In genomic region chr2:10384089-10384734, GRCh38 we compare ENCODE assay signal across 14 cellular contexts.
A peak's percentile ranks its signal among the peaks of the same experiment; 100 is the strongest.
DNase-seq lines count a peak whose midpoint lies in the region; ATAC-seq and TF ChIP-seq lines count a peak whose summit lies in the region.
"Had no signal": no experiment of that assay in that cellular context is flagged by ENCODE, and none has a peak within 500 bp of the region (broad histone marks: within the 10 kb centered on the region; RNA-seq: fewer than 3 reads in every experiment).

No MANE protein-coding gene starts in this region.

- H3K4me3 Mint-ChIP-seq in endodermal cell = no peak overlapping the region

- H3K4me3 ChIP-seq in left ventricle myocardium inferior (no peak overlapping the region), right atrium auricular region (no peak overlapping the region), endodermal cell (ENCODE audit: low read length) (no peak overlapping the region), MG63 (no peak overlapping the region), gastrocnemius medialis (no peak overlapping the region)
- H3K4me3 ChIP-seq: adrenal gland, GM12878, heart left ventricle, mucosa of descending colon had no signal

- H3K9me3 ChIP-seq in left ventricle myocardium inferior (replicated peaks) (no peaks in the 10 kb centered on the region), right atrium auricular region (no peaks in the 10 kb centered on the region), endodermal cell (ENCODE audit: control insufficient read depth, low read length) (no peaks in the 10 kb centered on the region), MG63 (no peaks in the 10 kb centered on the region), gastrocnemius medialis (no peaks in the 10 kb centered on the region)
- H3K9me3 ChIP-seq: adrenal gland, heart left ventricle, mucosa of descending colon had no signal

- no peak for ATAC-seq in left lobe of liver
- no peak for ATAC-seq in gastrocnemius medialis
- ATAC-seq: GM12878 had no signal

- peak overlapping the region; percentile 23 for H3K27ac Mint-ChIP-seq in endodermal cell

- H3K27me3 ChIP-seq in left ventricle myocardium inferior (ENCODE audit: low read depth) = no peaks in the 10 kb centered on the region
- no peaks in the 10 kb centered on the region for H3K27me3 ChIP-seq in right atrium auricular region
- no peaks in the 10 kb centered on the region for H3K27me3 ChIP-seq in endodermal cell (ENCODE audit: control insufficient read depth, insufficient read depth, low read length, poor library complexity, severe bottlenecking)
- no peaks in the 10 kb centered on the region for H3K27me3 ChIP-seq in MG63
- no peaks in the 10 kb centered on the region for H3K27me3 ChIP-seq in gastrocnemius medialis
- H3K27me3 ChIP-seq: adrenal gland, heart left ventricle had no signal

- no peak for TF ChIP-seq POLR2A in gastrocnemius medialis (IDR thresholded peaks at IDR 0.05)

- TF ChIP-seq CTCF in left ventricle myocardium inferior (IDR thresholded peaks at IDR 0.05; ENCODE audit: borderline replicate concordance) = no peak
- TF ChIP-seq CTCF in right atrium auricular region (IDR thresholded peaks at IDR 0.05) = no peak
- TF ChIP-seq CTCF in endodermal cell (conservative IDR thresholded peaks at IDR 0.05) = no peak
- TF ChIP-seq CTCF in gastrocnemius medialis (IDR thresholded peaks at IDR 0.05 in 4 of 5, conservative IDR thresholded peaks at IDR 0.05 in 1 of 5) = no peak

- H3K27me3 Mint-ChIP-seq in endodermal cell (ENCODE audit: insufficient read depth) = no peaks in the 10 kb centered on the region

- H3K9me3 Mint-ChIP-seq in endodermal cell = no peaks in the 10 kb centered on the region

- peaks cover 30% of the 10 kb centered on the region for H3K4me1 Mint-ChIP-seq in endodermal cell

- H3K36me3 ChIP-seq in left ventricle myocardium inferior (no peaks in the 10 kb centered on the region), right atrium auricular region (no peaks in the 10 kb centered on the region), endodermal cell (ENCODE audit: control insufficient read depth, insufficient read depth, low read length) (no peaks in the 10 kb centered on the region), MG63 (peaks cover 4% of the 10 kb centered on the region; the same call in 1 of the 2 replicates), gastrocnemius medialis (no peaks in the 10 kb centered on the region)
- H3K36me3 ChIP-seq: adrenal gland, heart left ventricle had no signal

- no peak overlapping the region for H3K9ac ChIP-seq in endodermal cell (ENCODE audit: extremely low read depth, low read length, poor library complexity, severe bottlenecking)

- intact Hi-C loops in left ventricle myocardium inferior (cut with micrococcal nuclease) (no loop called here), gastrocnemius medialis (cut with DNase I; ENCODE audit: low total_unique reads) (no loop called here)

- 88% methylated on average over 3 to 5 of the region's 6 CpGs for WGBS in endodermal cell (ENCODE audit: insufficient coverage in 1 of 2, insufficient read length in 1 of 2), 2 experiments

- H3K4me1 ChIP-seq in left ventricle myocardium inferior = peaks cover 78% of the 10 kb centered on the region
- H3K4me1 ChIP-seq in right atrium auricular region = peaks cover 0 to 54% of the 10 kb centered on the region in 2 donors
- peaks cover 3% of the 10 kb centered on the region for H3K4me1 ChIP-seq in endodermal cell (ENCODE audit: control insufficient read depth, insufficient read depth, low read length)
- peaks cover 7 to 28% of the 10 kb centered on the region in 2 donors for H3K4me1 ChIP-seq in gastrocnemius medialis

- in situ Hi-C loops in gastrocnemius medialis (cut with MboI; ENCODE audit: low sequenced_read_pairs in 4 of 4) = no loop called here

- no peak for DNase-seq in left ventricle myocardium inferior
- no peak for DNase-seq in right atrium auricular region (ENCODE audit: low spot score)
- peak; percentile 90 to 98 for DNase-seq in NCI-H524 (lab: John Stamatoyannopoulos, UW)
- no peak for DNase-seq in endodermal cell
- no peak for DNase-seq in MG63
- DNase-seq in left lobe of liver (ENCODE audit: low spot score) = no peak
- DNase-seq in amygdala (lab: John Stamatoyannopoulos, UW) = no peak
- DNase-seq in gastrocnemius medialis = no peak
- DNase-seq: adrenal gland; heart left ventricle; kidney; stimulated activated CD4-positive, alpha-beta T cell treated with anti-CD3 and anti-CD28 coated beads, Interleukin-12 subunit alpha, Interleukin-12 subunit beta, amount 100 ng/mL, for 4 hours had no signal

- H3K36me3 Mint-ChIP-seq in endodermal cell (ENCODE audit: low read depth) = no peaks in the 10 kb centered on the region

- H3K27ac ChIP-seq in left ventricle myocardium inferior (replicated peaks) (peak overlapping the region; percentile 30), right atrium auricular region (no peak overlapping the region), endodermal cell (ENCODE audit: low read depth, low read length) (no peak overlapping the region), gastrocnemius medialis (no peak overlapping the region)
- H3K27ac ChIP-seq: adrenal gland, heart left ventricle had no signal

Comparison
In these comparisons a context has a peak if more than half of its experiments do, and no peak if none do; other contexts are left out.
1. DNase-seq: peak in NCI-H524 (2 of 2); none in left ventricle myocardium inferior (single experiment), right atrium auricular region (single experiment), endodermal cell (single experiment), MG63 (single experiment), left lobe of liver (single experiment), amygdala (0 of 56) and gastrocnemius medialis (0 of 2).